ENCODE assay signal across 8 cellular contexts in the genomic region with DNA sequence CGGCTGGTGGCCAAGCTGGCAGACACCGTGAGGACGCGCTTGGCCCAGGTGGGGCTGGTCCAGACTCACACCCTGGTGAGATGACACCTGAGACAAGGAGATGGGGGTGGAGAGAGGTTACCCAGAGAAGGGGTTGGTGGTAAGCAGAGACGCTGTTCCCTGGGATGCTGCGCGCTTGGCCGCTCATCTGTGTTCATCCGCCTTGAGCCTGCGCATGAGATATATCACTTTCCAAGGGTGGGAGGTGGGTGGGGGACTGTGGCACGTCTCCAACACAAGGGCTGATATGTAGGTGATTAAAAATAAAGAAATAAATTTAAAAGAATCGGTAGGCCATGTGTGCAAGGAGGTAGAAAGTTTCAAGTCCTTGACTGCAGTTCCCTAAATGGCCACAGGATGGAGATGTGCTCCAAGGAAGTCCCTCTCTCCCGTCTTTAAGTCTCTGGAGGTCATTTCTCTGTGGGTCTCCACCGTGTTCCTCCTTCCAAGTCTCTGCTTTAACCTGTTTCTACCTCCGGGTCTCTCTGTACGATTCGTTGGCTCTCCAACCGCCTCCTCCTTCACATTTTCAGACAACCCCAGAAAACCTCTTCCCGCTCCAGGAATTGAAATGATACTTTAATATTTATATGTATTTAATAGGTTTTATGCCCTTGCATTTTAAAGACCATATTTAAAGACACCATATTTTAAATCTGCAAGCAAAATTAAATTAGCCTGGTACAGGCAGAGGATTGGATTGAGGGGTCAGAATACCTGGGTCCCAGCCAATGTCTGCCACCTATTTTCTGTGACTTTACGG. TPM values are rescaled to one million over a fixed set of nuclear protein-coding genes. Genes with fewer than 3 reads are reported as not detected.
DNase-seq lines count a peak whose midpoint lies in the region; ATAC-seq and TF ChIP-seq lines count a peak whose summit lies in the region.

No MANE protein-coding gene starts in this region.

- TF ChIP-seq CTCF in AG09319 (IDR thresholded peaks at IDR 0.05; ENCODE audit: low read depth, low read length), result peak; percentile 90

- H3K36me3 ChIP-seq in H7 (replicated peaks; ENCODE audit: control insufficient read depth, insufficient read depth, low read length), result no peaks in the 10 kb centered on the region

- no peaks in the 10 kb centered on the region; the same call in 1 of the 2 replicates for H3K27me3 ChIP-seq in H7 (ENCODE audit: control insufficient read depth, insufficient read depth, low read length)

- no peak overlapping the region for H3K27ac ChIP-seq in caudate nucleus (ENCODE audit: low read depth, low read length)

- no peak for ATAC-seq in HG02840 (IDR thresholded peaks at IDR 0.05; ENCODE audit: low FRiP score, unreplicated experiment)

- DNase-seq in AG09319 (ENCODE audit: extremely low read depth, low read depth) (peak; percentile 65), H7 (peak; percentile 91), NCI-H345 (lab: John Stamatoyannopoulos, UW) (peak; percentile 70), caudate nucleus (lab: John Stamatoyannopoulos, UW) (peak in 47 of 61 donors; percentile 10 to 83 (median 43)), left kidney (ENCODE audit: low read depth, low spot score) (peak; percentile 95)
- DNase-seq in activated CD4-positive, CD25-positive, alpha-beta regulatory T cell (lab: John Stamatoyannopoulos, UW), result peak; percentile 31 to 64 (median 42)
- peak; percentile 60 to 62 for DNase-seq in stimulated activated CD4-positive, alpha-beta T cell treated with anti-CD3 and anti-CD28 coated beads, Interleukin-4, amount 100 ng/mL, for 4 hours

- no peak overlapping the region for H3K4me3 ChIP-seq in H7 (ENCODE audit: insufficient read depth, low read depth, low read length)

RNA-seq across cellular contexts. Expression of a gene that starts 4.5 kb away (rescaled TPM):
- total RNA-seq in H7 (2014; rRNA removed; shearing (Covaris generic)), result 0.52 TPM in 1 of 2 replicates, not detected in the other

RNA-seq across cellular contexts. Expression of a gene that starts 7.6 kb away (rescaled TPM):
- total RNA-seq in H7 (2014; rRNA removed; shearing (Covaris generic)), result 133 and 151 TPM in 2 replicates

RNA-seq across cellular contexts. Expression of a gene that starts 11.7 kb away (rescaled TPM):
- total RNA-seq in H7 (2014; rRNA removed; shearing (Covaris generic)), result 35.6 and 36.8 TPM in 2 replicates

RNA-seq across cellular contexts. Expression of a gene that starts 17.3 kb away (rescaled TPM):
- total RNA-seq in H7 (2014; rRNA removed; shearing (Covaris generic)), result 40.6 and 45.0 TPM in 2 replicates

RNA-seq across cellular contexts. Expression of a gene that starts 35.2 kb away (rescaled TPM):
- total RNA-seq in H7 (2014; rRNA removed; shearing (Covaris generic)), result 0.73 and 1.3 TPM in 2 replicates

Comparison
In these comparisons a context has a peak if more than half of its experiments do, and no peak if none do; other contexts are left out.
1. DNase-seq: peak in every context shown above with its lines; median percentile 95 in left kidney; 91 in H7; 70 in NCI-H345; 65 in AG09319; 61 in stimulated activated CD4-positive, alpha-beta T cell treated with anti-CD3 and anti-CD28 coated beads, Interleukin-4, amount 100 ng/mL, for 4 hours; 43 in caudate nucleus; 42 in activated CD4-positive, CD25-positive, alpha-beta regulatory T cell.